8 cellular contexts compared by ENCODE assay signal in genomic region chr3:49628249-49628648, GRCh38.
"Had no signal": no experiment of that assay in that cellular context is flagged by ENCODE, and none has a peak within 500 bp of the region (broad histone marks: within the 10 kb centered on the region; RNA-seq: fewer than 3 reads in every experiment).

No MANE protein-coding gene starts in this region.

- H3K4me3 ChIP-seq: GM23248, HAP-1 had no signal

- DNase-seq: GM23248, GOT3, H7, HFFc6, IMR-90 had no signal

- H3K36me3 ChIP-seq: HAP-1 had no signal

- FAIRE-seq: HTR-8/SVneo had no signal

- H3K27ac ChIP-seq: GM23248 had no signal

- H3K4me1 ChIP-seq: HAP-1 had no signal

- H3K9me3 ChIP-seq: HAP-1 had no signal

- ATAC-seq: HCT116 had no signal
